ENCODE assay signal across 10 cellular contexts in the genomic region with DNA sequence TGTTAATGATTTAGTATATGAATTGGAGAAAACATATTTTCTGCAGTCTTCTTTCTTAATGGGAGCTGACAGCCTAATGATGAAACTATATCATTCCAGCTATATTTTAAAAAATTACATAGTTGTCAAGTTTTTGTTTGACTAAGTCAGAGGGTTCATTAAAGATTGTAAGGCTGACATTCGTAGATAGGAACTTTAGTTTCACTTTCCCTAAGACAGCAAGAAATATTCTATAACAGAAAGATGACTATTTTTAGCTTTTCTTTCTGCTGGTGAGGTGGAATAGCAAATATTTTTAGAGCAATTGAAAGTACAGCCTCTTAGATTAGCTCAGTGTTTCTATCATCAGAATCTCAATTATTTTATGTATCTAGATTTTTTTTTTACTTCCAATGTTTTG.
A peak's percentile ranks its signal among the peaks of the same experiment; 100 is the strongest.
DNase-seq lines count a peak whose midpoint lies in the region; ATAC-seq, FAIRE-seq and TF ChIP-seq lines count a peak whose summit lies in the region.
"Had no signal": no experiment of that assay in that cellular context is flagged by ENCODE, and none has a peak within 500 bp of the region (broad histone marks: within the 10 kb centered on the region; RNA-seq: fewer than 3 reads in every experiment).

No MANE protein-coding gene starts in this region.

- intact Hi-C loops in A673 (cut with micrococcal nuclease; ENCODE audit: unreplicated experiment) = no loop called here
- intact Hi-C loops in HepG2 (cut with micrococcal nuclease; ENCODE audit: unreplicated experiment) = no loop called here

- CTCF ChIA-PET in A673 (lab: Charles Lee) = no interaction called here
- CTCF ChIA-PET in HepG2 (lab: Yijun Ruan, JAX; ENCODE audit: low intra/inter-chr PET ratio, low total read pairs) = no interaction called here

- POLR2A ChIA-PET in A673 (lab: Charles Lee; ENCODE audit: low non-redundant PET) (no interaction called here), HepG2 (lab: Yijun Ruan, JAX) (no interaction called here)

- H3K4me3 ChIP-seq in A673 (ENCODE audit: low read depth, low read length, poor library complexity, severe bottlenecking) (peak overlapping the region; percentile 27), HepG2 (replicated peaks in 1 of 3; ENCODE audit: insufficient read depth in 1 of 3, low read depth in 2 of 3, low read length in 3 of 3) (no peak overlapping the region)

- no peak overlapping the region for H3K9ac ChIP-seq in HepG2 (ENCODE audit: insufficient read depth, low read depth, low read length)

- H3K36me3 ChIP-seq in A673 (ENCODE audit: insufficient read depth, low read length, poor library complexity, severe bottlenecking) = no peaks in the 10 kb centered on the region
- H3K36me3 ChIP-seq in HepG2 (replicated peaks in 1 of 2; ENCODE audit: control insufficient read depth in 1 of 2, insufficient read depth in 2 of 2, low read length in 2 of 2) = no peaks in the 10 kb centered on the region

- no peak for ATAC-seq in HepG2
- ATAC-seq in HG02623 (IDR thresholded peaks at IDR 0.05; ENCODE audit: unreplicated experiment) = no peak

- 85% methylated on average over 1 of the region's 1 CpG for WGBS in HepG2 (ENCODE audit: low lambda C conversion rate)

- H2AFZ ChIP-seq in HepG2 (ENCODE audit: low read length) = no peak overlapping the region

- H3K79me2 ChIP-seq in HepG2 (ENCODE audit: insufficient read depth, low read length) = peaks cover 72% of the 10 kb centered on the region

- DNase-seq in A673 (ENCODE audit: low spot score) (no peak), HT1080 (ENCODE audit: low read depth) (peak; percentile 6), astrocyte of the hippocampus (ENCODE audit: low read depth, low spot score) (peak; percentile 23), HepG2 (ENCODE audit: low spot score) (no peak), Ammon's horn (ENCODE audit: low spot score) (no peak), LoVo (ENCODE audit: low spot score) (no peak), DMS 273 treated with DMSO at 0.1 percent for 48 hours (lab: John Stamatoyannopoulos, UW) (no peak)
- DNase-seq: NCI-H226 had no signal

- TF ChIP-seq EP300 in HepG2 (IDR thresholded peaks at IDR 0.05; ENCODE audit: low read depth in 2 of 2, low read length in 2 of 2) (no peak), HepG2 (CRISPR knock-in tag; IDR thresholded peaks at IDR 0.05; ENCODE audit: borderline replicate concordance) (no peak)

- H4K20me1 ChIP-seq in HepG2 (ENCODE audit: insufficient read depth, low read length) = peaks cover 4% of the 10 kb centered on the region; the same call in 1 of the 2 replicates

- in situ Hi-C loops in HepG2 (cut with HindIII; ENCODE audit: extremely low pct_ligation_motif_present, low pct_unique_long_range_greater_than_20kb) = no loop called here

- peaks cover 25% of the 10 kb centered on the region for H3K4me1 ChIP-seq in A673 (ENCODE audit: insufficient read depth, low read length, poor library complexity, severe bottlenecking)
- H3K4me1 ChIP-seq in HepG2 (ENCODE audit: insufficient read depth, low read length) = peaks cover 29% of the 10 kb centered on the region

- TF ChIP-seq RAD21 in HepG2 (CRISPR knock-in tag; IDR thresholded peaks at IDR 0.05) = no peak

- no peaks in the 10 kb centered on the region for H3K27me3 ChIP-seq in A673 (replicated peaks; ENCODE audit: insufficient read depth, low read depth, low read length, poor library complexity)
- H3K27me3 ChIP-seq in HepG2 (ENCODE audit: control insufficient read depth in 1 of 2, insufficient read depth in 2 of 2, low read length in 2 of 2) = no peaks in the 10 kb centered on the region

- no peak for TF ChIP-seq CTCF in A673 (conservative IDR thresholded peaks at IDR 0.05; ENCODE audit: low read depth, low read length)
- no peak for TF ChIP-seq CTCF in HepG2 (CRISPR knock-in tag; IDR thresholded peaks at IDR 0.05)

- no peak for FAIRE-seq in HepG2 (lab: Jason Lieb, UNC)
- FAIRE-seq: GM12891 had no signal

- H3K27ac ChIP-seq in A673 (ENCODE audit: low read depth, low read length, poor library complexity, severe bottlenecking) (no peak overlapping the region), HepG2 (ENCODE audit: extremely low read length, insufficient read depth, low read length) (no peak overlapping the region)

- no peak for TF ChIP-seq POLR2A in HepG2 (IDR thresholded peaks at IDR 0.05; ENCODE audit: insufficient read depth in 1 of 2, low read depth in 2 of 2, low read length in 2 of 2)

- H3K4me2 ChIP-seq in HepG2 (ENCODE audit: low read depth, low read length) = peak overlapping the region; percentile 23; the same call in 1 of the 2 replicates

- BruUV-seq in A673 (replicated peaks; lab: Mats Ljungman, UMichigan) (no TSS peak), HepG2 (replicated peaks; lab: Mats Ljungman, UMichigan) (no TSS peak)

- no peaks in the 10 kb centered on the region for H3K9me3 ChIP-seq in A673 (ENCODE audit: low read depth, low read length, poor library complexity, severe bottlenecking)
- H3K9me3 ChIP-seq in HepG2 (ENCODE audit: low read length) = no peaks in the 10 kb centered on the region

TF ChIP-seq in HepG2, 621 proteins besides CTCF, POLR2A, EP300 and RAD21:
- TF ChIP-seq ZNF263 (CRISPR knock-in tag; IDR thresholded peaks at IDR 0.05) (no peak), EZH2 (conservative IDR thresholded peaks at IDR 0.05; ENCODE audit: low read depth, low read length) (no peak), ZNF850 (CRISPR knock-in tag; conservative IDR thresholded peaks at IDR 0.05) (no peak), ZNF747 (CRISPR knock-in tag; IDR thresholded peaks at IDR 0.05; ENCODE audit: borderline replicate concordance) (no peak), TAF15 (IDR thresholded peaks at IDR 0.05; ENCODE audit: low read depth, low read length, poor library complexity, severe bottlenecking) (no peak), ZFP1 (CRISPR knock-in tag; IDR thresholded peaks at IDR 0.05) (no peak), TBX3 (IDR thresholded peaks at IDR 0.05; ENCODE audit: borderline replicate concordance) (no peak)
- TF ChIP-seq, protein P1, sequence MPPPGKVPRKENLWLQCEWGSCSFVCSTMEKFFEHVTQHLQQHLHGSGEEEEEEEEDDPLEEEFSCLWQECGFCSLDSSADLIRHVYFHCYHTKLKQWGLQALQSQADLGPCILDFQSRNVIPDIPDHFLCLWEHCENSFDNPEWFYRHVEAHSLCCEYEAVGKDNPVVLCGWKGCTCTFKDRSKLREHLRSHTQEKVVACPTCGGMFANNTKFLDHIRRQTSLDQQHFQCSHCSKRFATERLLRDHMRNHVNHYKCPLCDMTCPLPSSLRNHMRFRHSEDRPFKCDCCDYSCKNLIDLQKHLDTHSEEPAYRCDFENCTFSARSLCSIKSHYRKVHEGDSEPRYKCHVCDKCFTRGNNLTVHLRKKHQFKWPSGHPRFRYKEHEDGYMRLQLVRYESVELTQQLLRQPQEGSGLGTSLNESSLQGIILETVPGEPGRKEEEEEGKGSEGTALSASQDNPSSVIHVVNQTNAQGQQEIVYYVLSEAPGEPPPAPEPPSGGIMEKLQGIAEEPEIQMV (CRISPR knock-in tag; IDR thresholded peaks at IDR 0.05; ENCODE audit: low read depth) = no peak
- TF ChIP-seq, protein P2, sequence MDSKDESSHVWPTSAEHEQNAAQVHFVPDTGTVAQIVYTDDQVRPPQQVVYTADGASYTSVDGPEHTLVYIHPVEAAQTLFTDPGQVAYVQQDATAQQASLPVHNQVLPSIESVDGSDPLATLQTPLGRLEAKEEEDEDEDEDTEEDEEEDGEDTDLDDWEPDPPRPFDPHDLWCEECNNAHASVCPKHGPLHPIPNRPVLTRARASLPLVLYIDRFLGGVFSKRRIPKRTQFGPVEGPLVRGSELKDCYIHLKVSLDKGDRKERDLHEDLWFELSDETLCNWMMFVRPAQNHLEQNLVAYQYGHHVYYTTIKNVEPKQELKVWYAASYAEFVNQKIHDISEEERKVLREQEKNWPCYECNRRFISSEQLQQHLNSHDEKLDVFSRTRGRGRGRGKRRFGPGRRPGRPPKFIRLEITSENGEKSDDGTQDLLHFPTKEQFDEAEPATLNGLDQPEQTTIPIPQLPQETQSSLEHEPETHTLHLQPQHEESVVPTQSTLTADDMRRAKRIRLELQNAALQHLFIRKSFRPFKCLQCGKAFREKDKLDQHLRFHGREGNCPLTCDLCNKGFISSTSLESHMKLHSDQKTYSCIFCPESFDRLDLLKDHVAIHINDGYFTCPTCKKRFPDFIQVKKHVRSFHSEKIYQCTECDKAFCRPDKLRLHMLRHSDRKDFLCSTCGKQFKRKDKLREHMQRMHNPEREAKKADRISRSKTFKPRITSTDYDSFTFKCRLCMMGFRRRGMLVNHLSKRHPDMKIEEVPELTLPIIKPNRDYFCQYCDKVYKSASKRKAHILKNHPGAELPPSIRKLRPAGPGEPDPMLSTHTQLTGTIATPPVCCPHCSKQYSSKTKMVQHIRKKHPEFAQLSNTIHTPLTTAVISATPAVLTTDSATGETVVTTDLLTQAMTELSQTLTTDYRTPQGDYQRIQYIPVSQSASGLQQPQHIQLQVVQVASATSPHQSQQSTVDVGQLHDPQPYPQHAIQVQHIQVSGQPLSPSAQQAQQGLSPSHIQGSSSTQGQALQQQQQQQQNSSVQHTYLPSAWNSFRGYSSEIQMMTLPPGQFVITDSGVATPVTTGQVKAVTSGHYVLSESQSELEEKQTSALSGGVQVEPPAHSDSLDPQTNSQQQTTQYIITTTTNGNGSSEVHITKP (CRISPR knock-in tag; IDR thresholded peaks at IDR 0.05; ENCODE audit: low read depth) = no peak
- TF ChIP-seq, protein P3, sequence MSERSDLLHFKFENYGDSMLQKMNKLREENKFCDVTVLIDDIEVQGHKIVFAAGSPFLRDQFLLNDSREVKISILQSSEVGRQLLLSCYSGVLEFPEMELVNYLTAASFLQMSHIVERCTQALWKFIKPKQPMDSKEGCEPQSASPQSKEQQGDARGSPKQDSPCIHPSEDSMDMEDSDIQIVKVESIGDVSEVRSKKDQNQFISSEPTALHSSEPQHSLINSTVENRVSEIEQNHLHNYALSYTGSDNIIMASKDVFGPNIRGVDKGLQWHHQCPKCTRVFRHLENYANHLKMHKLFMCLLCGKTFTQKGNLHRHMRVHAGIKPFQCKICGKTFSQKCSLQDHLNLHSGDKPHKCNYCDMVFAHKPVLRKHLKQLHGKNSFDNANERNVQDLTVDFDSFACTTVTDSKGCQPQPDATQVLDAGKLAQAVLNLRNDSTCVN (CRISPR knock-in tag; IDR thresholded peaks at IDR 0.05; ENCODE audit: borderline replicate concordance) = no peak

Comparison
In these comparisons a context has a peak if more than half of its experiments do, and no peak if none do; other contexts are left out.
1. DNase-seq: peak in HT1080 (single experiment) and astrocyte of the hippocampus (single experiment); none in A673 (single experiment), HepG2 (single experiment), Ammon's horn (single experiment), LoVo (single experiment) and DMS 273 treated with DMSO at 0.1 percent for 48 hours (single experiment).